Comparison of ENCODE assay signal across 26 cellular contexts in genomic region chr21:14959343-14959742, GRCh38.
"Had no signal": no experiment of that assay in that cellular context is flagged by ENCODE, and none has a peak within 500 bp of the region (broad histone marks: within the 10 kb centered on the region; RNA-seq: fewer than 3 reads in every experiment).

No MANE protein-coding gene starts in this region.

- ATAC-seq: effector memory CD8-positive, alpha-beta T cell; gastrocnemius medialis; left cardiac atrium; left ventricle myocardium superior; psoas muscle; stimulated activated naive B cell treated with anti-CD40 and anti-IgM and Interleukin-4, amounts not matched to agents 10 μg/mL and 1 μg/mL and 100 μg/mL, for 72 hours had no signal

- H3K9me3 ChIP-seq: esophagus muscularis mucosa, gastrocnemius medialis, psoas muscle, sigmoid colon, stomach, thoracic aorta, transverse colon had no signal

- H2AFZ ChIP-seq: parathyroid adenoma had no signal

- H3K4me3 Mint-ChIP-seq: dendritic cell treated with granulocyte-macrophage colony-stimulating factor and Interleukin-4, amounts not matched to agents 40 ng/mL and 50 ng/mL, for 4 days; effector memory CD8-positive, alpha-beta T cell; immature natural killer cell; naive B cell; nephron; stimulated activated naive B cell treated with anti-CD40 and anti-IgM and Interleukin-4, amounts not matched to agents 10 μg/mL and 1 μg/mL and 100 μg/mL, for 72 hours had no signal

- H3K36me3 Mint-ChIP-seq: immature natural killer cell; naive B cell; stimulated activated naive B cell treated with anti-CD40 and anti-IgM and Interleukin-4, amounts not matched to agents 10 μg/mL and 1 μg/mL and 100 μg/mL, for 72 hours had no signal

- H3K27ac ChIP-seq: epithelial cell of prostate, gastrocnemius medialis, parathyroid adenoma, psoas muscle, skin epidermis, stomach, thoracic aorta, transverse colon had no signal

- H3K27ac Mint-ChIP-seq: dendritic cell treated with granulocyte-macrophage colony-stimulating factor and Interleukin-4, amounts not matched to agents 40 ng/mL and 50 ng/mL, for 4 days; effector memory CD8-positive, alpha-beta T cell; immature natural killer cell; naive B cell; stimulated activated naive B cell treated with anti-CD40 and anti-IgM and Interleukin-4, amounts not matched to agents 10 μg/mL and 1 μg/mL and 100 μg/mL, for 72 hours had no signal

- H3K4me3 ChIP-seq: esophagus muscularis mucosa, gastrocnemius medialis, lung, psoas muscle, sigmoid colon, skin epidermis, stomach, thoracic aorta, transverse colon had no signal

- FAIRE-seq: keratinocyte had no signal

- DNase-seq: effector memory CD8-positive, alpha-beta T cell; gastrocnemius medialis; immature natural killer cell; left cardiac atrium; left ventricle myocardium superior; mesenchymal stem cell; naive B cell; occipital lobe; psoas muscle; retina; sigmoid colon; stimulated activated CD4-positive, alpha-beta T cell treated with anti-CD3 and anti-CD28 coated beads, Interleukin-2, amount 100 ng/mL, for 24 hours; stimulated activated CD4-positive, alpha-beta T cell treated with anti-CD3 and anti-CD28 coated beads, Interleukin-4, amount 100 ng/mL, for 4 hours; stimulated activated naive B cell treated with anti-CD40 and anti-IgM and Interleukin-4, amounts not matched to agents 10 μg/mL and 1 μg/mL and 100 μg/mL, for 72 hours; stomach; substantia nigra; transverse colon had no signal

- H3K27me3 Mint-ChIP-seq: dendritic cell treated with granulocyte-macrophage colony-stimulating factor and Interleukin-4, amounts not matched to agents 40 ng/mL and 50 ng/mL, for 4 days; effector memory CD8-positive, alpha-beta T cell; naive B cell; stimulated activated naive B cell treated with anti-CD40 and anti-IgM and Interleukin-4, amounts not matched to agents 10 μg/mL and 1 μg/mL and 100 μg/mL, for 72 hours had no signal

- H3K36me3 ChIP-seq: esophagus muscularis mucosa, gastrocnemius medialis, sigmoid colon, stomach, thoracic aorta had no signal

- H3K9me3 Mint-ChIP-seq: dendritic cell treated with granulocyte-macrophage colony-stimulating factor and Interleukin-4, amounts not matched to agents 40 ng/mL and 50 ng/mL, for 4 days; effector memory CD8-positive, alpha-beta T cell; immature natural killer cell; naive B cell; nephron; stimulated activated naive B cell treated with anti-CD40 and anti-IgM and Interleukin-4, amounts not matched to agents 10 μg/mL and 1 μg/mL and 100 μg/mL, for 72 hours had no signal

- H3K27me3 ChIP-seq: esophagus muscularis mucosa, gastrocnemius medialis, sigmoid colon, stomach, transverse colon had no signal

- H3K4me1 ChIP-seq: parathyroid adenoma, transverse colon had no signal

- H3K79me2 ChIP-seq: parathyroid adenoma had no signal

- H3K4me1 Mint-ChIP-seq: naive B cell; stimulated activated naive B cell treated with anti-CD40 and anti-IgM and Interleukin-4, amounts not matched to agents 10 μg/mL and 1 μg/mL and 100 μg/mL, for 72 hours had no signal
